ENCODE assay signal across 7 cellular contexts in the genomic region with DNA sequence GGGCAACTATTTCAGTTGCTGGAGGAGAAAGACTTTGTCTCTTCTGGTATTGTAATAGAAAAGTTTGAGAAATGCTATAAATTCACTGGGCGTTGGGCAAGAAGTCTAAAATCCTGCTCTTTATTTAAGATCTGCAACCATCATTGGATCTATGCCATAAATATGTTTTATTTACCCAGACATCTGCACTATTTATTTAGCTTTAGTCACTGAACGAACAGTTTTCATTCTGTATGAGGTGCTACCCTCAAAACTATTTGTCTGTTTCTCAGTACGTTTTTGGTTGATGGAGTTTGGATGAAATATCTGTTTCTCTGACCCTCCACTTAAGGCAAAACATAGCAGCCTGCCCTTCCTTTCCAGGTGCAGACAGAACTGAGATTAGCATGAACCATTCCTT.
"Had no signal": no experiment of that assay in that cellular context is flagged by ENCODE, and none has a peak within 500 bp of the region (broad histone marks: within the 10 kb centered on the region; RNA-seq: fewer than 3 reads in every experiment).

No MANE protein-coding gene starts in this region.

- H3K4me3 ChIP-seq: K562 had no signal

- H3K27ac ChIP-seq: HL-60 had no signal

- H3K4me3 Mint-ChIP-seq: IgD-negative memory B cell had no signal

- H3K36me3 Mint-ChIP-seq: IgD-negative memory B cell had no signal

- H3K27ac Mint-ChIP-seq: IgD-negative memory B cell had no signal

- ATAC-seq: HepG2, K562 had no signal

- FAIRE-seq: HepG2, HTR-8/SVneo, K562 had no signal

- DNase-seq: IMR-90, KBM-7 had no signal

- H3K4me1 Mint-ChIP-seq: IgD-negative memory B cell had no signal
